Comparison of ENCODE assay signal across 8 cellular contexts in genomic region chr14:52313903-52314481, GRCh38. TPM values are rescaled to one million over a fixed set of nuclear protein-coding genes. Genes with fewer than 3 reads are reported as not detected.
DNase-seq lines count a peak whose midpoint lies in the region; ATAC-seq, FAIRE-seq and TF ChIP-seq lines count a peak whose summit lies in the region.

A gene with protein sequence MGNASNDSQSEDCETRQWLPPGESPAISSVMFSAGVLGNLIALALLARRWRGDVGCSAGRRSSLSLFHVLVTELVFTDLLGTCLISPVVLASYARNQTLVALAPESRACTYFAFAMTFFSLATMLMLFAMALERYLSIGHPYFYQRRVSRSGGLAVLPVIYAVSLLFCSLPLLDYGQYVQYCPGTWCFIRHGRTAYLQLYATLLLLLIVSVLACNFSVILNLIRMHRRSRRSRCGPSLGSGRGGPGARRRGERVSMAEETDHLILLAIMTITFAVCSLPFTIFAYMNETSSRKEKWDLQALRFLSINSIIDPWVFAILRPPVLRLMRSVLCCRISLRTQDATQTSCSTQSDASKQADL (plus strand): TSS chr14:52314312. CDS start chr14:52314549, 237 bp downstream.

- no peaks in the 10 kb centered on the region for H3K9me3 ChIP-seq in IMR-90 (ENCODE audit: control insufficient read depth, insufficient read depth, low read length)
- H3K9me3 ChIP-seq in K562 (replicated peaks; ENCODE audit: control insufficient read depth, insufficient read depth, low read depth, low read length) = no peaks in the 10 kb centered on the region
- no peaks in the 10 kb centered on the region for H3K9me3 ChIP-seq in iPS-18c (ENCODE audit: control insufficient read depth, insufficient read depth, low read length)
- H3K9me3 ChIP-seq in small intestine (ENCODE audit: control insufficient read depth, low read depth) = no peaks in the 10 kb centered on the region

- in situ Hi-C loops in IMR-90 (cut with MboI; ENCODE audit: low sequenced_read_pairs) (loop anchor here (25.0 kb wide), 1 partner anchor 373 kb away; the partner anchor contains the start of gene ERO1A), K562 (cut with MboI) (no loop called here)

- H3K4ac ChIP-seq in IMR-90 (ENCODE audit: low read depth, low read length) = peak within 1 kb of the TSS; percentile 98

- H2AK5ac ChIP-seq in IMR-90 (ENCODE audit: low read depth, low read length) = peak within 1 kb of the TSS; percentile 80

- H3K4me3 ChIP-seq in IMR-90 (ENCODE audit: insufficient read depth, low read depth, low read length) (peak within 1 kb of the TSS; percentile 90), K562 (no peak within 1 kb of the TSS), iPS-18c (ENCODE audit: insufficient read depth, low read depth, low read length) (peak within 1 kb of the TSS; percentile 34), small intestine (ENCODE audit: low read depth in 1 of 2, low read length in 2 of 2) (peak within 1 kb of the TSS; percentile 37 to 47)

- ATAC-seq in GM19351 (IDR thresholded peaks at IDR 0.05; ENCODE audit: unreplicated experiment) = peak; percentile 38
- peak; percentile 88 for ATAC-seq in IMR-90 (ENCODE audit: low read depth)
- peak; percentile 96 for ATAC-seq in K562
- ATAC-seq in GM18505 (IDR thresholded peaks at IDR 0.05; ENCODE audit: unreplicated experiment) = no peak

- H2AK9ac ChIP-seq in IMR-90 (replicated peaks; ENCODE audit: low read depth, low read length, poor library complexity) = peak within 1 kb of the TSS; percentile 84

- peak within 1 kb of the TSS; percentile 93 for H2BK120ac ChIP-seq in IMR-90 (ENCODE audit: low read depth, low read length)

- H3K36me3 ChIP-seq in IMR-90 (ENCODE audit: control insufficient read depth, insufficient read depth, low read length) = peaks cover 6% of the 10 kb centered on the region; the same call in 1 of the 2 replicates
- no peaks in the 10 kb centered on the region for H3K36me3 ChIP-seq in K562 (ENCODE audit: control insufficient read depth, insufficient read depth, low read length)
- no peaks in the 10 kb centered on the region for H3K36me3 ChIP-seq in small intestine (ENCODE audit: control insufficient read depth in 2 of 2, insufficient read depth in 2 of 2, low read length in 2 of 2)

- peak within 1 kb of the TSS; percentile 91 for H4K91ac ChIP-seq in IMR-90 (ENCODE audit: insufficient read depth, low read depth, low read length)

- H3K79me1 ChIP-seq in IMR-90 (ENCODE audit: low read depth in 1 of 2, low read length in 2 of 2) = peaks cover 15 to 78% of the 10 kb centered on the region in 2 experiments; a peak in 3 of 4 replicates

- FAIRE-seq in K562 (lab: Jason Lieb, UNC) (no peak), small intestine (lab: Jason Lieb, UNC) (no peak)

- peaks cover 9% of the 10 kb centered on the region for H3K9me1 ChIP-seq in IMR-90 (ENCODE audit: insufficient read depth, low read length)
- H3K9me1 ChIP-seq in K562 (ENCODE audit: control insufficient read depth, insufficient read depth, low read length) = no peaks in the 10 kb centered on the region

- peak within 1 kb of the TSS; percentile 100 for H3K9ac ChIP-seq in IMR-90 (ENCODE audit: low read depth, low read length)
- H3K9ac ChIP-seq in K562 (ENCODE audit: insufficient read depth in 1 of 2, low read depth in 2 of 2, low read length in 2 of 2) = no peak within 1 kb of the TSS; a peak in 1 of 4 replicates

- TF ChIP-seq EP300 in K562 (IDR thresholded peaks at IDR 0.05; ENCODE audit: low read length) = no peak

- peak within 1 kb of the TSS; percentile 98 for H3K27ac ChIP-seq in IMR-90 (ENCODE audit: insufficient read depth, low read length)
- H3K27ac ChIP-seq in K562 (ENCODE audit: extremely low read depth, low read depth, low read length) = no peak within 1 kb of the TSS
- peak within 1 kb of the TSS; percentile 43 to 89 for H3K27ac ChIP-seq in small intestine (ENCODE audit: low read depth in 1 of 2, low read length in 1 of 2)

- H3K4me2 ChIP-seq in IMR-90 (ENCODE audit: low read depth, low read length) (peak within 1 kb of the TSS; percentile 98), K562 (ENCODE audit: insufficient read depth, low read length) (peak within 1 kb of the TSS; percentile 25; the same call in 1 of the 2 replicates)

- peak; percentile 93 for DNase-seq in AG20443 (ENCODE audit: low spot score)
- peak; percentile 97 for DNase-seq in IMR-90
- peak; percentile 73 for DNase-seq in T1000 (lab: John Stamatoyannopoulos, UW)
- DNase-seq in K562 (ENCODE audit: extremely low read depth in 1 of 4, low spot score in 3 of 4) = peak; percentile 71 to 77 (median 75)
- peak; percentile 71 for DNase-seq in small intestine

- peak within 1 kb of the TSS; percentile 88 for H2BK5ac ChIP-seq in IMR-90 (ENCODE audit: low read depth, low read length, poor library complexity, severe bottlenecking)

- H3K4me1 ChIP-seq in IMR-90 (ENCODE audit: control insufficient read depth, insufficient read depth, low read length) (peaks cover 10% of the 10 kb centered on the region), K562 (replicated peaks in 1 of 2; ENCODE audit: control insufficient read depth in 2 of 2, insufficient read depth in 2 of 2, low read length in 2 of 2) (peaks cover 0 to 15% of the 10 kb centered on the region in 2 experiments; a peak in 2 of 5 replicates), small intestine (ENCODE audit: control insufficient read depth in 2 of 2, insufficient read depth in 1 of 2, low read depth in 1 of 2, low read length in 1 of 2) (no peaks in the 10 kb centered on the region)

- peak; percentile 80 for TF ChIP-seq POLR2A in IMR-90 (IDR thresholded peaks at IDR 0.05; ENCODE audit: low read depth, low read length)
- no peak for TF ChIP-seq POLR2A in K562 (conservative IDR thresholded peaks at IDR 0.05)
- no peak for TF ChIP-seq POLR2A in GM18505 (IDR thresholded peaks at IDR 0.05; ENCODE audit: borderline replicate concordance, extremely low read depth, insufficient read depth, insufficient read length)

- no peak for TF ChIP-seq CTCF in IMR-90 (conservative IDR thresholded peaks at IDR 0.05; ENCODE audit: low read depth, low read length)
- TF ChIP-seq CTCF in K562 (IDR thresholded peaks at IDR 0.05 in 2 of 3, conservative IDR thresholded peaks at IDR 0.05 in 1 of 3; ENCODE audit: insufficient read depth in 2 of 3, low read depth in 1 of 3, low read length in 3 of 3) = no peak

- H4K5ac ChIP-seq in IMR-90 (ENCODE audit: low read depth, low read length) = peak within 1 kb of the TSS; percentile 79

- POLR2A ChIA-PET in IMR-90 (lab: Charles Lee; ENCODE audit: unreplicated experiment) = interaction anchor here (1.4 kb wide), 1 partner anchor 144 kb away, joined by 6 read pairs; no protein-coding TSS in a partner anchor
- POLR2A ChIA-PET in K562 (lab: Yijun Ruan, JAX) = no interaction called here

- intact Hi-C loops in IMR-90 (cut with micrococcal nuclease) = loop anchor here (1.0 to 5.0 kb wide), 2 partner anchors 41 to 378 kb away; no protein-coding TSS in a partner anchor
- intact Hi-C loops in K562 (cut with micrococcal nuclease) = no loop called here

- no peaks in the 10 kb centered on the region for H3K27me3 ChIP-seq in IMR-90 (ENCODE audit: control insufficient read depth, insufficient read depth, low read length)
- peaks cover 2 to 28% of the 10 kb centered on the region in 2 experiments; a peak in 3 of 5 replicates for H3K27me3 ChIP-seq in K562 (ENCODE audit: control insufficient read depth in 2 of 2, insufficient read depth in 2 of 2, low read length in 2 of 2)
- H3K27me3 ChIP-seq in small intestine (ENCODE audit: control insufficient read depth in 2 of 2, insufficient read depth in 2 of 2, low read length in 2 of 2) = no peaks in the 10 kb centered on the region

- peak within 1 kb of the TSS; percentile 84 for H3K56ac ChIP-seq in IMR-90 (ENCODE audit: extremely low read depth, insufficient read depth, low read length)

- H2AFZ ChIP-seq in IMR-90 (replicated peaks; ENCODE audit: low read length, poor library complexity) = peak within 1 kb of the TSS; percentile 88
- H2AFZ ChIP-seq in K562 (ENCODE audit: low read depth, low read length) = no peak within 1 kb of the TSS

- H2BK20ac ChIP-seq in IMR-90 (ENCODE audit: low read depth, low read length) = peak within 1 kb of the TSS; percentile 80

- H4K20me1 ChIP-seq in IMR-90 (ENCODE audit: insufficient read depth, low read length) = peaks cover 5% of the 10 kb centered on the region
- no peaks in the 10 kb centered on the region for H4K20me1 ChIP-seq in K562 (replicated peaks; ENCODE audit: control insufficient read depth, insufficient read depth, low read length)

- H3K23ac ChIP-seq in IMR-90 (ENCODE audit: low read depth, low read length) = peak within 1 kb of the TSS; percentile 100

- peak within 1 kb of the TSS; percentile 93 for H3K14ac ChIP-seq in IMR-90 (replicated peaks; ENCODE audit: low read depth, low read length)

- dilution Hi-C loops in IMR-90 (cut with HindIII; ENCODE audit: low sequenced_read_pairs, unreplicated experiment) = no loop called here

- CTCF ChIA-PET in IMR-90 (lab: Yijun Ruan, JAX) (no interaction called here), K562 (lab: Yijun Ruan, JAX; ENCODE audit: low intra/inter-chr PET ratio) (no interaction called here)

- H3K79me2 ChIP-seq in K562 (ENCODE audit: control insufficient read depth, insufficient read depth, low read length) = no peaks in the 10 kb centered on the region

- TF ChIP-seq RAD21 in IMR-90 (IDR thresholded peaks at IDR 0.05; ENCODE audit: low read length) (no peak; the same call in 1 of the 2 replicates), K562 (CRISPR knock-in tag; conservative IDR thresholded peaks at IDR 0.05 in 1 of 2, IDR thresholded peaks at IDR 0.05 in 1 of 2) (no peak)

- H4K8ac ChIP-seq in IMR-90 (ENCODE audit: low read depth in 2 of 2, low read length in 2 of 2) = peak within 1 kb of the TSS; percentile 56 to 87

- no TSS peak for BruUV-seq in IMR-90 (replicated peaks; lab: Mats Ljungman, UMichigan)
- BruUV-seq in K562 (replicated peaks; lab: Mats Ljungman, UMichigan) = no TSS peak

- peak within 1 kb of the TSS; percentile 92 for H3K18ac ChIP-seq in IMR-90 (ENCODE audit: low read depth, low read length)

- 0% methylated on average over 36 of the region's 69 CpGs; no CpG with 5 or more reads in 1 of the 2 experiments for WGBS in IMR-90 (ENCODE audit: extremely low coverage in 2 of 2, insufficient read length in 1 of 2), 2 experiments
- WGBS in K562 (ENCODE audit: insufficient coverage, low coverage, missing lambda C conversion rate) = 0% methylated on average over 5 of the region's 69 CpGs
- WGBS in small intestine, 3 donors = 0 to 1% (median 0%) methylated on average over 61 to 69 of the region's 69 CpGs

- peak within 1 kb of the TSS; percentile 93 for H2BK15ac ChIP-seq in IMR-90 (ENCODE audit: low read depth, low read length)

RNA-seq across cellular contexts. Expression of the gene that starts here (rescaled TPM):
- 24.7 and 33.6 TPM in 2 replicates for total RNA-seq in IMR-90 (2012; rRNA removed)
- polyA plus RNA-seq in IMR-90 (2012; rRNA removed) = 58.5 and 59.4 TPM in 2 replicates
- polyA plus RNA-seq in IMR-90 (2012; cell fraction: cytosol; rRNA removed) = 23.6 and 49.1 TPM in 2 replicates
- 12.4 and 18.8 TPM in 2 replicates for polyA plus RNA-seq in IMR-90 (2012; cell fraction: nucleus; rRNA removed; ENCODE audit: low replicate concordance)
- total RNA-seq in K562 (2011; cell fraction: chromatin; rRNA removed; ENCODE audit: low replicate concordance) = not detected in 2 replicates
- not detected in 2 replicates for total RNA-seq in K562 (2011; cell fraction: nucleolus; rRNA removed)
- total RNA-seq in K562 (2011; cell fraction: nucleoplasm; rRNA removed) = not detected in 2 replicates
- not detected in 2 replicates for total RNA-seq in K562 (2014; rRNA removed)
- not detected in 2 replicates for total RNA-seq in K562 (2014; rRNA removed; fragmentation: Illumina TruSeq; extraction: Trizol)
- total RNA-seq in K562 (2015; rRNA removed; fragmentation: Illumina TruSeq; extraction: Trizol) = not detected in 2 replicates
- not detected in 2 replicates for total RNA-seq in K562 (2021)
- not detected in 2 replicates for polyA plus RNA-seq in K562 (2011; rRNA removed)
- polyA plus RNA-seq in K562 (2011; cell fraction: cytosol; rRNA removed) = not detected in 2 replicates
- not detected in 2 replicates for polyA plus RNA-seq in K562 (2011; cell fraction: nucleus; rRNA removed)
- polyA plus RNA-seq in K562 (2012) = not detected in 2 replicates
- polyA plus RNA-seq in K562 (2014; fragmentation: Illumina TruSeq; extraction: Trizol) = not detected in 2 replicates
- not detected for polyA plus RNA-seq in K562 (2014; fragmentation: Nextera tagmentation; extraction: Ambion mirVana)
- polyA plus RNA-seq in K562 (2014; rRNA removed) = not detected in 2 replicates
- polyA minus RNA-seq in K562 (2011; rRNA and poly(A)+ RNA removed) = not detected in 2 replicates
- polyA minus RNA-seq in K562 (2011; cell fraction: cytosol; rRNA and poly(A)+ RNA removed) = not detected in 2 replicates
- polyA minus RNA-seq in K562 (2011; cell fraction: nucleus; rRNA and poly(A)+ RNA removed) = not detected in 2 replicates
- 1 to 10 TPM in 2 of 3 donors, under 1 TPM in 1; 0.45 to 5.1 (median 2.3) TPM for polyA plus RNA-seq in small intestine

Comparison
In these comparisons a context has a peak if more than half of its experiments do, and no peak if none do; other contexts are left out.
1. RNA of the gene that starts here (total RNA-seq): 24.7 to 33.6 TPM in IMR-90; not detected in K562; every median in the first group is over 10 times any median in the second.
2. Peak in DNase-seq, ATAC-seq and H3K4me2 ChIP-seq in K562; RNA of the gene not detected or under 1 TPM.
3. Peak in every context shown above with its lines, with median percentiles within 50 percentile points of each other: DNase-seq.